28 cellular contexts compared by ENCODE assay signal in the genomic region with DNA sequence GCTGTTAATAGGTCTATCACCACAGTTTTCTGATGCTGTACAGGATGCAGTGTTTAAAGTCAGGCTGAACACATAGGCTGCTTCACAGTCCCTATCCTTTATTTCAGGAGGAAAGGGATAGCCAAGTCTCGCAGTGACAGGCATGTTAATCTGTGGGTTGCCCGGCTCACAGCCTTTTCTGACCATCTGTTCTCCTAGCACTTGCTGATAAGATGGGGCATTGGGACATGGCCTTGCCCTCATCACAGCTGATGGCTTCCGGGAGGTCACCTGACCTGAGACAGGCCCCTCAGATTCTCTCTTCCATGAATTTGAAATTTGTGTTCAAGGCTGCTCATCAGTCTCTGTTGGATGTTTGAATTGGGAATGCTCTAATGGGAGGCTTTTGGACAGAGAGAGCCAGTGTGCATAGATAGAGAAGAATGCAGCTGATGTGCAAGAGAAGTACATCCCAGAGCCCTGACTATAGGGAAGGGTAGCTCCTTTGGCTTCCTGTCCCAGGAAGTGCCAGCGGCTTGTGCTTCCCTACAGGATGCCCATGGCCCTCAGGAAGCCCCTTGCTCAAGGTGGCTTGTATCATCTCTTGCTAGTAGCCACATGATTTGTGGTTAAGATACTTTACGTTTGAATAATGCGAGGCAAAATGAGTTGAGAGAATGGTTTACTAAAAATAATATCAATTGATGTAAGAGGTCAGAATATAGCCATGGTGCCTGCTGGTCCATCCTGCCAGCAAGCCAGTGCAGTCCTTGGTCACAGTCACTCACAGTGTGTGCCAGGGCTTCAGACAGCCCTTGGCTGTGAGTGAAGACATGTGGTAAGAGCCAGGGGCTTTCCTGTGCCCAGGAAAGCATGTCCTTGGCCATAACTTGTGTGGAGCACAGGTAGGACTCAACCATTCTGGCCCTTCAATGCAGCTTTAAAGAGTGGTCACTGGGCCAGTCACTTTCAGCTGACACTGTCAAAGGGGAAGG.
DNase-seq lines count a peak whose midpoint lies in the region; ATAC-seq and TF ChIP-seq lines count a peak whose summit lies in the region.
"Had no signal": no experiment of that assay in that cellular context is flagged by ENCODE, and none has a peak within 500 bp of the region (broad histone marks: within the 10 kb centered on the region; RNA-seq: fewer than 3 reads in every experiment).

No MANE protein-coding gene starts in this region.

- TF ChIP-seq EP300 in SK-N-SH (IDR thresholded peaks at IDR 0.05; ENCODE audit: borderline replicate concordance in 1 of 2, low read depth in 1 of 2, low read length in 1 of 2) = no peak

- 43% methylated on average over 5 of the region's 6 CpGs for WGBS in SK-N-SH (ENCODE audit: low lambda C conversion rate)

- H3K9me3 ChIP-seq in BLaER1 (no peaks in the 10 kb centered on the region), Loucy (ENCODE audit: insufficient read depth, low read depth, low read length) (no peaks in the 10 kb centered on the region), WERI-Rb-1 (ENCODE audit: severe bottlenecking) (no peaks in the 10 kb centered on the region), SK-N-SH (no peaks in the 10 kb centered on the region)
- H3K9me3 ChIP-seq: A549, breast epithelium, colonic mucosa, transverse colon had no signal

- H3K27ac ChIP-seq in BLaER1 (no peak overlapping the region), WERI-Rb-1 (no peak overlapping the region), SK-N-SH (ENCODE audit: low read depth in 2 of 2, low read length in 1 of 2) (no peak overlapping the region)
- H3K27ac ChIP-seq: A549, breast epithelium, colonic mucosa, GM23248, PC-9, transverse colon had no signal

- POLR2A ChIA-PET in SK-N-SH (lab: Yijun Ruan, JAX) = no interaction called here

- peaks cover 72% of the 10 kb centered on the region for H3K79me2 ChIP-seq in Loucy (ENCODE audit: insufficient read depth, low read length)
- no peaks in the 10 kb centered on the region for H3K79me2 ChIP-seq in SK-N-SH (ENCODE audit: insufficient read depth)

- CTCF ChIA-PET in SK-N-SH (lab: Yijun Ruan, JAX) = interaction anchor here (0.8 to 1.1 kb wide), 4 partner anchors 9 to 323 kb away, joined by 3 to 4 read pairs (median 3); a partner anchor contains a TSS

- H3K4me2 ChIP-seq in BLaER1 (peak overlapping the region; percentile 39), Loucy (ENCODE audit: low read depth, low read length, poor library complexity, severe bottlenecking) (peak overlapping the region; percentile 65), SK-N-SH (no peak overlapping the region)
- H3K4me2 ChIP-seq: A549, PC-9 had no signal

- H3F3A ChIP-seq in Loucy (ENCODE audit: low read depth) (peaks cover 15% of the 10 kb centered on the region; the same call in 1 of the 2 replicates), SK-N-SH (replicated peaks; ENCODE audit: insufficient read depth) (no peaks in the 10 kb centered on the region)

- no peaks in the 10 kb centered on the region for H3K27me3 ChIP-seq in BLaER1
- no peaks in the 10 kb centered on the region for H3K27me3 ChIP-seq in Loucy (ENCODE audit: insufficient read depth, low read length, poor library complexity, severe bottlenecking)
- no peaks in the 10 kb centered on the region for H3K27me3 ChIP-seq in WERI-Rb-1 (ENCODE audit: insufficient read depth, low read depth, severe bottlenecking)
- no peaks in the 10 kb centered on the region; the same call in 1 of the 2 replicates for H3K27me3 ChIP-seq in SK-N-SH (ENCODE audit: insufficient read depth)
- H3K27me3 ChIP-seq: colonic mucosa, transverse colon had no signal

- H3K4me3 ChIP-seq in BLaER1 (no peak overlapping the region), Loucy (ENCODE audit: low read length, poor library complexity, severe bottlenecking) (peak overlapping the region; percentile 20), WERI-Rb-1 (ENCODE audit: low read depth, low read length) (no peak overlapping the region), SK-N-SH (ENCODE audit: low read depth in 2 of 2, low read length in 1 of 2) (no peak overlapping the region)
- H3K4me3 ChIP-seq: A549, breast epithelium, colonic mucosa, GM23248, PC-9, transverse colon had no signal

- H3K4me1 ChIP-seq in BLaER1 (peaks cover 13% of the 10 kb centered on the region), Loucy (ENCODE audit: insufficient read depth, low read length, poor library complexity, severe bottlenecking) (peaks cover 79% of the 10 kb centered on the region), SK-N-SH (ENCODE audit: control insufficient read depth in 1 of 2, insufficient read depth in 2 of 2, low read depth in 1 of 2, low read length in 1 of 2) (no peaks in the 10 kb centered on the region)
- H3K4me1 ChIP-seq: A549, breast epithelium, colonic mucosa, transverse colon had no signal

- H3K9ac ChIP-seq in BLaER1 (no peak overlapping the region), Loucy (ENCODE audit: low read depth, low read length, poor library complexity, severe bottlenecking) (peak overlapping the region; percentile 64), SK-N-SH (no peak overlapping the region)
- H3K9ac ChIP-seq: GM23248 had no signal

- H3K9me2 ChIP-seq in Loucy (replicated peaks; ENCODE audit: low read depth, low read length) (no peaks in the 10 kb centered on the region), SK-N-SH (no peaks in the 10 kb centered on the region)

- H2AFZ ChIP-seq in Loucy (ENCODE audit: low read length) (no peak overlapping the region), SK-N-SH (ENCODE audit: low read depth) (no peak overlapping the region)
- H2AFZ ChIP-seq: GM23248, PC-9 had no signal

- DNase-seq in WERI-Rb-1 = peak; percentile 60
- DNase-seq in myocyte (ENCODE audit: low read depth) = peak; percentile 34
- no peak for DNase-seq in SK-N-SH
- DNase-seq: activated effector memory CD4-positive, alpha-beta T cell treated with anti-CD3 and anti-CD28 coated beads, Interleukin-2, amount 50 U/mL, for 16 hours; activated T-cell treated with anti-CD3 and anti-CD28 coated beads, Interleukin-2, amount 50 U/mL, for 24 hours; AML-193; CD8-positive, alpha-beta T cell; colonic mucosa; effector CD4-positive, alpha-beta T cell; GM23248; IMR-90; mesenchymal stem cell; NCI-H1105; NCI-H1930; NCI-H2171 treated with DMSO at 0.1 percent for 48 hours; NCI-H510A; PC-9; stimulated activated CD4-positive, alpha-beta T cell treated with anti-CD3 and anti-CD28 coated beads, Interleukin-4, amount 100 ng/mL, for 24 hours; transverse colon had no signal

- H3K36me3 ChIP-seq in BLaER1 (no peaks in the 10 kb centered on the region), Loucy (ENCODE audit: insufficient read depth, low read length) (peaks cover 19% of the 10 kb centered on the region; the same call in 1 of the 2 replicates), WERI-Rb-1 (no peaks in the 10 kb centered on the region), SK-N-SH (replicated peaks in 1 of 2; ENCODE audit: control insufficient read depth in 1 of 2, insufficient read depth in 2 of 2, low read length in 1 of 2) (no peaks in the 10 kb centered on the region)
- H3K36me3 ChIP-seq: breast epithelium, colonic mucosa, transverse colon had no signal

- TF ChIP-seq CTCF in Loucy (conservative IDR thresholded peaks at IDR 0.05; ENCODE audit: low read length) (no peak), WERI-Rb-1 (IDR thresholded peaks at IDR 0.05; ENCODE audit: low read depth, low read length) (no peak), SK-N-SH (IDR thresholded peaks at IDR 0.05) (no peak)

- TF ChIP-seq RAD21 in SK-N-SH (IDR thresholded peaks at IDR 0.05; ENCODE audit: low read length) = no peak

- ATAC-seq in HG03442 (IDR thresholded peaks at IDR 0.05; ENCODE audit: unreplicated experiment) (no peak), GM21619 (IDR thresholded peaks at IDR 0.05; ENCODE audit: unreplicated experiment) (no peak), GM21723 (IDR thresholded peaks at IDR 0.05; ENCODE audit: unreplicated experiment) (no peak)
- ATAC-seq: A549; CD8-positive, alpha-beta T cell; left lobe of liver; sciatic nerve had no signal

- H4K20me1 ChIP-seq in BLaER1 (no peaks in the 10 kb centered on the region), Loucy (ENCODE audit: insufficient read depth, low read length, poor library complexity, severe bottlenecking) (peaks cover 28% of the 10 kb centered on the region), SK-N-SH (ENCODE audit: insufficient read depth) (no peaks in the 10 kb centered on the region)

TF ChIP-seq in SK-N-SH, 30 proteins besides CTCF, POLR2A, EP300 and RAD21:
- TF ChIP-seq YY1 (IDR thresholded peaks at IDR 0.05; ENCODE audit: low read depth) = no peak
